Comparison of ENCODE assay signal across 34 cellular contexts in genomic region chr1:237244778-237245177, GRCh38.
"Had no signal": no experiment of that assay in that cellular context is flagged by ENCODE, and none has a peak within 500 bp of the region (broad histone marks: within the 10 kb centered on the region; RNA-seq: fewer than 3 reads in every experiment).

No MANE protein-coding gene starts in this region.

- H3K4me1 Mint-ChIP-seq: activated B cell treated with CpG ODN at 0.5 μM for 24 hours; activated naive CD4-positive, alpha-beta T cell treated with anti-CD3 and anti-CD28 coated beads, Interleukin-2, amount 10 ng/mL, durations not matched to agents 7 days and 5 days; activated naive CD8-positive, alpha-beta T cell treated with anti-CD3 and anti-CD28 coated beads, Interleukin-2, amount 50 U/mL, for 24 hours; brain had no signal

- H3K9me3 Mint-ChIP-seq: activated B cell treated with CpG ODN at 0.5 μM for 24 hours; activated CD4-positive, alpha-beta memory T cell treated with anti-CD3 and anti-CD28 coated beads for 36 hours; activated naive CD4-positive, alpha-beta T cell treated with anti-CD3 and anti-CD28 coated beads, Interleukin-2, amount 10 ng/mL, durations not matched to agents 7 days and 5 days; activated naive CD8-positive, alpha-beta T cell treated with anti-CD3 and anti-CD28 coated beads, Interleukin-2, amount 50 U/mL, for 24 hours; activated T-cell treated with anti-CD3 and anti-CD28 coated beads, Interleukin-2, amount 50 U/mL, for 4 hours; activated T-helper 1 cell treated with anti-CD3 and anti-CD28 coated beads, Interleukin-12 subunit alpha, Interleukin-12 subunit beta, Interleukin-2, Interleukin-4 antibody, amounts not matched to agents 30 ng/mL and 10 ng/mL and 1 ng/mL, durations not matched to agents 14 hours and 24 hours and 36 hours; brain had no signal

- ATAC-seq: activated naive CD8-positive, alpha-beta T cell treated with anti-CD3 and anti-CD28 coated beads, Interleukin-2, amount 50 U/mL, for 24 hours; activated T-cell treated with anti-CD3 and anti-CD28 coated beads, Interleukin-2, amount 50 U/mL, for 4 hours had no signal

- H3K27me3 Mint-ChIP-seq: activated B cell treated with CpG ODN at 0.5 μM for 24 hours; activated CD4-positive, alpha-beta memory T cell treated with anti-CD3 and anti-CD28 coated beads for 36 hours; activated naive CD4-positive, alpha-beta T cell treated with anti-CD3 and anti-CD28 coated beads, Interleukin-2, amount 10 ng/mL, durations not matched to agents 7 days and 5 days; brain had no signal

- H3K27ac Mint-ChIP-seq: activated B cell treated with CpG ODN at 0.5 μM for 24 hours; activated CD4-positive, alpha-beta memory T cell treated with anti-CD3 and anti-CD28 coated beads for 36 hours; activated naive CD4-positive, alpha-beta T cell treated with anti-CD3 and anti-CD28 coated beads, Interleukin-2, amount 10 ng/mL, durations not matched to agents 7 days and 5 days; activated naive CD8-positive, alpha-beta T cell; activated naive CD8-positive, alpha-beta T cell treated with anti-CD3 and anti-CD28 coated beads, Interleukin-2, amount 50 U/mL, for 24 hours; activated T-helper 1 cell treated with anti-CD3 and anti-CD28 coated beads, Interleukin-12 subunit alpha, Interleukin-12 subunit beta, Interleukin-2, Interleukin-4 antibody, amounts not matched to agents 30 ng/mL and 10 ng/mL and 1 ng/mL, durations not matched to agents 14 hours and 24 hours and 36 hours; brain had no signal

- H3K4me3 Mint-ChIP-seq: activated B cell treated with CpG ODN at 0.5 μM for 24 hours; activated CD4-positive, alpha-beta memory T cell treated with anti-CD3 and anti-CD28 coated beads for 36 hours; activated naive CD4-positive, alpha-beta T cell treated with anti-CD3 and anti-CD28 coated beads, Interleukin-2, amount 10 ng/mL, durations not matched to agents 7 days and 5 days; activated naive CD8-positive, alpha-beta T cell; activated naive CD8-positive, alpha-beta T cell treated with anti-CD3 and anti-CD28 coated beads, Interleukin-2, amount 50 U/mL, for 24 hours; activated T-cell treated with anti-CD3 and anti-CD28 coated beads, Interleukin-2, amount 50 U/mL, for 4 hours; activated T-helper 1 cell treated with anti-CD3 and anti-CD28 coated beads, Interleukin-12 subunit alpha, Interleukin-12 subunit beta, Interleukin-2, Interleukin-4 antibody, amounts not matched to agents 30 ng/mL and 10 ng/mL and 1 ng/mL, durations not matched to agents 14 hours and 24 hours and 36 hours; brain had no signal

- H3K4me3 ChIP-seq: PC-9 had no signal

- FAIRE-seq: RCC 7860 had no signal

- H3K36me3 Mint-ChIP-seq: activated CD4-positive, alpha-beta memory T cell treated with anti-CD3 and anti-CD28 coated beads for 36 hours; activated naive CD4-positive, alpha-beta T cell treated with anti-CD3 and anti-CD28 coated beads, Interleukin-2, amount 10 ng/mL, durations not matched to agents 7 days and 5 days; activated naive CD8-positive, alpha-beta T cell; brain had no signal

- H3K27ac ChIP-seq: PC-9, RWPE1, VCaP had no signal

- H2AFZ ChIP-seq: PC-9 had no signal

- H3K4me2 ChIP-seq: PC-9 had no signal

- DNase-seq: activated B cell treated with CpG ODN at 0.5 μM for 24 hours; activated CD4-positive, alpha-beta memory T cell treated with anti-CD3 and anti-CD28 coated beads for 36 hours; activated CD4-positive, alpha-beta T cell treated with anti-CD3 and anti-CD28 coated beads for 4 hours; activated CD4-positive, alpha-beta T cell treated with anti-CD3 and anti-CD28 coated beads, Interleukin-2, amount 50 U/mL, for 1 hour; activated CD4-positive, CD25-positive, alpha-beta regulatory T cell treated with anti-CD3 and anti-CD28 coated beads, Interleukin-2, amount 50 U/mL, for 72 hours; activated CD8-positive, alpha-beta memory T cell treated with anti-CD3 and anti-CD28 coated beads, Interleukin-2, amount 50 U/mL, for 4 hours; activated naive CD4-positive, alpha-beta T cell treated with anti-CD3 and anti-CD28 coated beads, Interleukin-2, amount 10 ng/mL, durations not matched to agents 7 days and 5 days; activated naive CD8-positive, alpha-beta T cell treated with anti-CD3 and anti-CD28 coated beads, Interleukin-2, amount 50 U/mL, for 24 hours; activated T-cell treated with anti-CD3 and anti-CD28 coated beads for 4 hours; activated T-cell treated with anti-CD3 and anti-CD28 coated beads, Interleukin-2, amount 50 U/mL, for 4 hours; anterior cingulate cortex; central memory CD4-positive, alpha-beta T cell; NCI-H1092 treated with DMSO at 0.1 percent for 48 hours; NCI-H1417; NCI-H146; NCI-H187; NCI-H2029 treated with DMSO at 0.1 percent for 48 hours; NCI-H2107; NCI-H2171; NCI-H510A; NCI-H526; NCI-H774; PC-9; Right ventricle myocardium superior; SW 1271; T-helper 1 cell; T-helper 2 cell; T-helper 9 cell had no signal
